ENCODE assay signal across 23 cellular contexts in genomic region chr4:140774956-140775355, GRCh38.
"Had no signal": no experiment of that assay in that cellular context is flagged by ENCODE, and none has a peak within 500 bp of the region (broad histone marks: within the 10 kb centered on the region; RNA-seq: fewer than 3 reads in every experiment).

No MANE protein-coding gene starts in this region.

- H3K9me3 ChIP-seq: colonic mucosa, esophagus squamous epithelium, gastrocnemius medialis, heart right ventricle, lower lobe of right lung had no signal

- H3K27ac ChIP-seq: colonic mucosa, epithelial cell of prostate, esophagus squamous epithelium, gastrocnemius medialis, heart right ventricle, left lung, lower lobe of right lung had no signal

- H3K4me1 ChIP-seq: colonic mucosa, esophagus squamous epithelium, gastrocnemius medialis, heart right ventricle, left lung, lower lobe of right lung had no signal

- H3K4me3 Mint-ChIP-seq: dendritic cell treated with granulocyte-macrophage colony-stimulating factor and Interleukin-4, amounts not matched to agents 40 ng/mL and 50 ng/mL, for 4 days; effector memory CD8-positive, alpha-beta T cell; endodermal cell had no signal

- H3K27me3 ChIP-seq: colonic mucosa, esophagus squamous epithelium, gastrocnemius medialis, heart right ventricle, left lung had no signal

- H3K27me3 Mint-ChIP-seq: dendritic cell treated with granulocyte-macrophage colony-stimulating factor and Interleukin-4, amounts not matched to agents 40 ng/mL and 50 ng/mL, for 4 days had no signal

- H3K36me3 ChIP-seq: colonic mucosa, esophagus squamous epithelium, gastrocnemius medialis, heart right ventricle, left lung, lower lobe of right lung had no signal

- H3K27ac Mint-ChIP-seq: dendritic cell treated with granulocyte-macrophage colony-stimulating factor and Interleukin-4, amounts not matched to agents 40 ng/mL and 50 ng/mL, for 4 days; effector memory CD8-positive, alpha-beta T cell; endodermal cell had no signal

- ATAC-seq: effector memory CD8-positive, alpha-beta T cell; esophagus mucosa; gastrocnemius medialis; heart right ventricle; left cardiac atrium; left lung; left ventricle myocardium superior; lower lobe of right lung had no signal

- H3K4me3 ChIP-seq: colonic mucosa, esophagus squamous epithelium, gastrocnemius medialis, heart right ventricle, left lung, lower lobe of right lung had no signal

- H3K9me3 Mint-ChIP-seq: dendritic cell treated with granulocyte-macrophage colony-stimulating factor and Interleukin-4, amounts not matched to agents 40 ng/mL and 50 ng/mL, for 4 days; endodermal cell had no signal

- DNase-seq: colonic mucosa; cortex of kidney; effector CD8-positive, alpha-beta T cell; effector memory CD8-positive, alpha-beta T cell; endodermal cell; erythroblast; esophagus squamous epithelium; foreskin fibroblast; foreskin melanocyte; gastrocnemius medialis; glutamatergic neuron; head of caudate nucleus; heart right ventricle; hippocampal formation; left cardiac atrium; left lung; left ventricle myocardium superior; lower lobe of right lung; mesendoderm; midbrain had no signal
